Comparison of ENCODE assay signal across 22 cellular contexts in the genomic region with DNA sequence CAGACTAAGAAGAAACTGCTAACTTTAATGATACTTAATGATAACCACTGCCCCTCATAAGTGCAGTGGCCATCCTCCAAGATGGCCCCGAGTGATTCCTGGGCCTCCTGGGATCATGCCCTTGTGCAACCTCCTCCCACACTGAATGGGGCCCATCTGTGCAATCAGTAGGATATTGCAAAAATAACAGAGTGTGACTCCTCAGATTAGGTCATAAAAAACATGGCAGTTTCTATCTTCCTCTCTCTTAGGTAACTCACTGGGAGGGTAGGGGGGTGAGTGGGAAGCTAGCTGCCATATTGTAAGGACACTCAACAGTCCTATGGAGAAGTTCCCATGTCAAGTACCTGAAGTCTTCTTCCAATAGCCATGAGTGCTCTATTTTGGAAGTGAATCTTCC.
"Had no signal": no experiment of that assay in that cellular context is flagged by ENCODE, and none has a peak within 500 bp of the region (broad histone marks: within the 10 kb centered on the region; RNA-seq: fewer than 3 reads in every experiment).

No MANE protein-coding gene starts in this region.

- H3K36me3 ChIP-seq: colonic mucosa, gastrocnemius medialis, sigmoid colon, upper lobe of left lung had no signal

- H3K27me3 ChIP-seq: body of pancreas, colonic mucosa, gastrocnemius medialis, sigmoid colon, testis, upper lobe of left lung had no signal

- ATAC-seq: activated CD4-positive, CD25-positive, alpha-beta regulatory T cell treated with anti-CD3 and anti-CD28 coated beads, Interleukin-2, amount 50 U/mL, for 24 hours; activated CD8-positive, alpha-beta T cell treated with anti-CD3 and anti-CD28 coated beads, Interleukin-2, amount 10 ng/mL, durations not matched to agents 7 days and 5 days; body of pancreas; gastrocnemius medialis; left lobe of liver; stimulated activated memory B cell treated with anti-CD40 and anti-IgM and Interleukin-4, amounts not matched to agents 10 μg/mL and 1 μg/mL and 100 μg/mL, for 72 hours had no signal

- DNase-seq: activated CD4-positive, alpha-beta T cell treated with anti-CD3 and anti-CD28 coated beads, Interleukin-2, amount 10 ng/mL, durations not matched to agents 7 days and 5 days; activated CD8-positive, alpha-beta T cell treated with anti-CD3 and anti-CD28 coated beads, Interleukin-2, amount 10 ng/mL, durations not matched to agents 7 days and 5 days; activated naive CD4-positive, alpha-beta T cell treated with Interleukin-2 at 50 U/mL for 16 hours; activated naive CD8-positive, alpha-beta T cell treated with anti-CD3 and anti-CD28 coated beads, Interleukin-2, amount 10 ng/mL, durations not matched to agents 7 days and 5 days; activated T-cell treated with anti-CD3 and anti-CD28 coated beads, Interleukin-2, amount 50 U/mL, for 24 hours; body of pancreas; caudate nucleus; colonic mucosa; endodermal cell; gastrocnemius medialis; head of caudate nucleus; nucleus accumbens; sigmoid colon; stimulated activated CD4-positive, alpha-beta T cell treated with anti-CD3 and anti-CD28 coated beads, Interleukin-4, amount 100 ng/mL, for 4 hours; T1000; testis; upper lobe of left lung had no signal

- H3K4me1 ChIP-seq: body of pancreas, colonic mucosa, gastrocnemius medialis, sigmoid colon, testis, upper lobe of left lung had no signal

- H3K27ac ChIP-seq: body of pancreas, colonic mucosa, epithelial cell of prostate, gastrocnemius medialis, sigmoid colon, testis, upper lobe of left lung had no signal

- H3K4me3 ChIP-seq: body of pancreas, colonic mucosa, gastrocnemius medialis, lung, sigmoid colon, testis, upper lobe of left lung had no signal

- H3K9me3 ChIP-seq: body of pancreas, colonic mucosa, gastrocnemius medialis, testis, upper lobe of left lung had no signal
